In genomic region chr11:121237686-121238658, GRCh38 we compare ENCODE assay signal across 10 cellular contexts. TPM values are rescaled to one million over a fixed set of nuclear protein-coding genes. Genes with fewer than 3 reads are reported as not detected.
DNase-seq lines count a peak whose midpoint lies in the region; ATAC-seq and TF ChIP-seq lines count a peak whose summit lies in the region.
"Had no signal": no experiment of that assay in that cellular context is flagged by ENCODE, and none has a peak within 500 bp of the region (broad histone marks: within the 10 kb centered on the region; RNA-seq: fewer than 3 reads in every experiment).

No MANE protein-coding gene starts in this region.

- H3K4me1 ChIP-seq in cardiac muscle cell (ENCODE audit: low read depth) (peaks cover 61% of the 10 kb centered on the region), left ventricle myocardium inferior (peaks cover 21% of the 10 kb centered on the region), thymus (ENCODE audit: control insufficient read depth, insufficient read depth, low read length) (no peaks in the 10 kb centered on the region), hepatocyte (ENCODE audit: insufficient read depth) (peaks cover 20% of the 10 kb centered on the region), gastrocnemius medialis (no peaks in the 10 kb centered on the region)

- H3K36me3 ChIP-seq in cardiac muscle cell, result no peaks in the 10 kb centered on the region
- H3K36me3 ChIP-seq in left ventricle myocardium inferior, result no peaks in the 10 kb centered on the region
- H3K36me3 ChIP-seq in thymus (ENCODE audit: control insufficient read depth, insufficient read depth), result no peaks in the 10 kb centered on the region
- H3K36me3 ChIP-seq in hepatocyte (replicated peaks; ENCODE audit: insufficient read depth, low read depth), result no peaks in the 10 kb centered on the region
- no peaks in the 10 kb centered on the region for H3K36me3 ChIP-seq in gastrocnemius medialis

- H3K9me2 ChIP-seq in hepatocyte (replicated peaks; ENCODE audit: insufficient read depth), result no peaks in the 10 kb centered on the region
- H3K9me2 ChIP-seq: SK-N-SH had no signal

- no peaks in the 10 kb centered on the region for H4K20me1 ChIP-seq in hepatocyte (ENCODE audit: insufficient read depth, poor library complexity, severe bottlenecking)

- H2AFZ ChIP-seq in hepatocyte, result no peak overlapping the region

- H3K27ac ChIP-seq in cardiac muscle cell, result peak overlapping the region; percentile 98
- H3K27ac ChIP-seq in left ventricle myocardium inferior (replicated peaks), result no peak overlapping the region
- peak overlapping the region; percentile 64 for H3K27ac ChIP-seq in epithelial cell of prostate
- peak overlapping the region; percentile 52 for H3K27ac ChIP-seq in thymus (ENCODE audit: low read depth)
- H3K27ac ChIP-seq in hepatocyte, result no peak overlapping the region
- H3K27ac ChIP-seq in gastrocnemius medialis, result no peak overlapping the region

- 88% methylated on average over 12 of the region's 12 CpGs for WGBS in thymus
- 71% methylated on average over 12 of the region's 12 CpGs for WGBS in hepatocyte (ENCODE audit: low lambda C conversion rate, missing lambda C conversion rate)

- H3K79me2 ChIP-seq in hepatocyte, result no peaks in the 10 kb centered on the region

- no peaks in the 10 kb centered on the region for H3K27me3 ChIP-seq in cardiac muscle cell
- H3K27me3 ChIP-seq in left ventricle myocardium inferior (ENCODE audit: low read depth), result peaks cover 10% of the 10 kb centered on the region
- H3K27me3 ChIP-seq in thymus (ENCODE audit: control insufficient read depth, insufficient read depth), result no peaks in the 10 kb centered on the region
- H3K27me3 ChIP-seq in hepatocyte, result no peaks in the 10 kb centered on the region
- peaks cover 0 to 14% (median 0%) of the 10 kb centered on the region in 3 donors for H3K27me3 ChIP-seq in gastrocnemius medialis

- in situ Hi-C loops in gastrocnemius medialis (cut with MboI; ENCODE audit: low sequenced_read_pairs in 4 of 4), result no loop called here

- intact Hi-C loops in left ventricle myocardium inferior (cut with micrococcal nuclease) (no loop called here), gastrocnemius medialis (cut with DNase I; ENCODE audit: low total_unique reads) (no loop called here)

- no peak overlapping the region for H3K4me3 ChIP-seq in cardiac muscle cell
- no peak overlapping the region for H3K4me3 ChIP-seq in left ventricle myocardium inferior
- H3K4me3 ChIP-seq in thymus (ENCODE audit: low read length), result no peak overlapping the region
- no peak overlapping the region for H3K4me3 ChIP-seq in hepatocyte
- no peak overlapping the region for H3K4me3 ChIP-seq in gastrocnemius medialis

- no peak for TF ChIP-seq POLR2A in gastrocnemius medialis (IDR thresholded peaks at IDR 0.05)

- no peak for ATAC-seq in gastrocnemius medialis
- no peak for ATAC-seq in GM19035 (IDR thresholded peaks at IDR 0.05; ENCODE audit: unreplicated experiment)

- no peaks in the 10 kb centered on the region for H3K9me3 ChIP-seq in cardiac muscle cell (ENCODE audit: low read depth)
- H3K9me3 ChIP-seq in left ventricle myocardium inferior (replicated peaks), result no peaks in the 10 kb centered on the region
- H3K9me3 ChIP-seq in thymus (ENCODE audit: control insufficient read depth), result no peaks in the 10 kb centered on the region
- H3K9me3 ChIP-seq in hepatocyte (ENCODE audit: low read depth), result no peaks in the 10 kb centered on the region
- H3K9me3 ChIP-seq in gastrocnemius medialis, result no peaks in the 10 kb centered on the region
- H3K9me3 ChIP-seq: SK-N-SH had no signal

- no peak for TF ChIP-seq CTCF in cardiac muscle cell (IDR thresholded peaks at IDR 0.05; ENCODE audit: low read depth, low read length)
- TF ChIP-seq CTCF in left ventricle myocardium inferior (IDR thresholded peaks at IDR 0.05; ENCODE audit: borderline replicate concordance), result no peak
- no peak for TF ChIP-seq CTCF in hepatocyte (IDR thresholded peaks at IDR 0.05; ENCODE audit: poor library complexity)
- TF ChIP-seq CTCF in gastrocnemius medialis (IDR thresholded peaks at IDR 0.05 in 4 of 5, conservative IDR thresholded peaks at IDR 0.05 in 1 of 5), result no peak

- no peak overlapping the region for H3K4me2 ChIP-seq in hepatocyte
- H3K4me2 ChIP-seq: SK-N-SH had no signal

- DNase-seq in cardiac muscle cell (ENCODE audit: low read depth in 1 of 2, low spot score in 1 of 2) (peak in 1 of 2 donors; percentile 54), left ventricle myocardium inferior (no peak), NCI-H526 treated with DMSO at 0.1 percent for 48 hours (lab: John Stamatoyannopoulos, UW) (peak; percentile 85), epithelial cell of prostate (ENCODE audit: low read depth, low spot score) (peak; percentile 85), hepatocyte (ENCODE audit: low spot score) (no peak), gastrocnemius medialis (no peak)
- DNase-seq: activated effector memory CD4-positive, alpha-beta T cell treated with Interleukin-2 at 50 U/mL for 16 hours; SK-N-SH had no signal

RNA-seq across cellular contexts. Expression of gene SC5D, which starts 54.6 kb away (rescaled TPM):
- total RNA-seq in cardiac muscle cell, result 246 and 343 TPM in 2 replicates
- 475 and 620 TPM in 2 replicates for polyA plus RNA-seq in cardiac muscle cell
- total RNA-seq in left ventricle myocardium inferior, result 18.7 TPM
- polyA plus RNA-seq in thymus, result 29.4 TPM
- 164 and 166 TPM in 2 replicates for total RNA-seq in hepatocyte
- polyA plus RNA-seq in hepatocyte, result 102 and 124 TPM in 2 replicates
- total RNA-seq in gastrocnemius medialis, result 10 to 100 TPM in 1 of 4 donors, 1 to 10 TPM in 3; 5.7 to 11.5 (median 6.5) TPM

Comparison
In these comparisons a context has a peak if more than half of its experiments do, and no peak if none do; other contexts are left out.
1. H3K27ac ChIP-seq: peak in cardiac muscle cell (single experiment), epithelial cell of prostate (single experiment) and thymus (single experiment); none in left ventricle myocardium inferior (single experiment), hepatocyte (single experiment) and gastrocnemius medialis (0 of 4).
2. DNase-seq: peak in NCI-H526 treated with DMSO at 0.1 percent for 48 hours (single experiment) and epithelial cell of prostate (single experiment); none in left ventricle myocardium inferior (single experiment), hepatocyte (single experiment) and gastrocnemius medialis (0 of 2).